Comparison of ENCODE assay signal across 8 cellular contexts in the genomic region with DNA sequence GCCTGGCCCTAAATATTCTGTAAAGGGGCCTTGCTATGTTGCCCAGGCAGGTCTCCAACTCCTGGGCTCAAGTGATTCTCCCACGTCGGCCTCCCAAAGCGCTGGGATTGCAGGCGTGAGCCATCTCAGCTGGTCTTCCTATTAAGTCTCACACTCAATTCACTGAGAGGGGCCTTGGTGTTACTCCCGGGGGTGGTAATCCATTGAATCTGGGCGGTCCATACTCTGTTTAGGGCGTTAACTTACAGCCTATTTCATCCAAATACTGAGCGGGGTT. TPM values are rescaled to one million over a fixed set of nuclear protein-coding genes. Genes with fewer than 3 reads are reported as not detected.
A peak's percentile ranks its signal among the peaks of the same experiment; 100 is the strongest.
DNase-seq lines count a peak whose midpoint lies in the region; ATAC-seq and TF ChIP-seq lines count a peak whose summit lies in the region.

No MANE protein-coding gene starts in this region.

- H3K4me1 Mint-ChIP-seq in T-helper 1 cell treated with Interleukin-12 subunit alpha and Interleukin-12 subunit beta and Interleukin-4 antibody, amounts not matched to agents 30 μg/mL and 1 μg/mL, for 36 hours (ENCODE audit: low read depth) = peaks cover 29% of the 10 kb centered on the region

- peak overlapping the region; percentile 96 for H3K4me3 Mint-ChIP-seq in T-helper 1 cell treated with Interleukin-12 subunit alpha and Interleukin-12 subunit beta and Interleukin-4 antibody, amounts not matched to agents 30 μg/mL and 1 μg/mL, for 36 hours

- H3K9me3 ChIP-seq in ascending aorta (no peaks in the 10 kb centered on the region), thoracic aorta (no peaks in the 10 kb centered on the region)

- no peaks in the 10 kb centered on the region for H3K27me3 Mint-ChIP-seq in T-helper 1 cell treated with Interleukin-12 subunit alpha and Interleukin-12 subunit beta and Interleukin-4 antibody, amounts not matched to agents 30 μg/mL and 1 μg/mL, for 36 hours (ENCODE audit: low read depth)

- TF ChIP-seq CTCF in ascending aorta (IDR thresholded peaks at IDR 0.05) = no peak
- TF ChIP-seq CTCF in thoracic aorta (IDR thresholded peaks at IDR 0.05) = no peak

- H3K27ac Mint-ChIP-seq in T-helper 1 cell treated with Interleukin-12 subunit alpha and Interleukin-12 subunit beta and Interleukin-4 antibody, amounts not matched to agents 30 μg/mL and 1 μg/mL, for 36 hours = peak overlapping the region; percentile 98

- H3K36me3 Mint-ChIP-seq in T-helper 1 cell treated with Interleukin-12 subunit alpha and Interleukin-12 subunit beta and Interleukin-4 antibody, amounts not matched to agents 30 μg/mL and 1 μg/mL, for 36 hours (ENCODE audit: low read depth) = peaks cover 37% of the 10 kb centered on the region

- intact Hi-C loops in ascending aorta (cut with DNase I) = no loop called here

- H3K4me3 ChIP-seq in ascending aorta (peak overlapping the region; percentile 91 to 98), thoracic aorta (peak overlapping the region; percentile 94)

- no peak for ATAC-seq in thoracic aorta (ENCODE audit: insufficient number of reproducible peaks, low FRiP score, low read depth)
- ATAC-seq in GM19351 (IDR thresholded peaks at IDR 0.05; ENCODE audit: unreplicated experiment) = no peak
- ATAC-seq in HG03439 (IDR thresholded peaks at IDR 0.05; ENCODE audit: unreplicated experiment) = no peak
- no peak for ATAC-seq in GM21360 (IDR thresholded peaks at IDR 0.05; ENCODE audit: unreplicated experiment)

- H3K27me3 ChIP-seq in ascending aorta (no peaks in the 10 kb centered on the region), layer of hippocampus (ENCODE audit: control insufficient read depth, insufficient read depth, low read length) (no peaks in the 10 kb centered on the region), thoracic aorta (replicated peaks; ENCODE audit: insufficient read depth) (no peaks in the 10 kb centered on the region)

- H3K27ac ChIP-seq in ascending aorta (peak overlapping the region; percentile 88 to 98), layer of hippocampus (ENCODE audit: low read depth, low read length) (peak overlapping the region; percentile 98), thoracic aorta (peak overlapping the region; percentile 92 to 96)

- H3K36me3 ChIP-seq in ascending aorta (peaks cover 35 to 48% of the 10 kb centered on the region in 2 donors), thoracic aorta (peaks cover 37% of the 10 kb centered on the region)

- H3K9me3 Mint-ChIP-seq in T-helper 1 cell treated with Interleukin-12 subunit alpha and Interleukin-12 subunit beta and Interleukin-4 antibody, amounts not matched to agents 30 μg/mL and 1 μg/mL, for 36 hours = no peaks in the 10 kb centered on the region

- H3K4me1 ChIP-seq in ascending aorta (peaks cover 13 to 33% of the 10 kb centered on the region in 2 donors), thoracic aorta (ENCODE audit: control insufficient read depth in 1 of 2, low read depth in 2 of 2) (peaks cover 17 to 47% of the 10 kb centered on the region in 2 donors)

- no peak for DNase-seq in T-helper 1 cell
- no peak for DNase-seq in ascending aorta (ENCODE audit: low spot score in 2 of 2)
- DNase-seq in thoracic aorta (ENCODE audit: low spot score) = no peak

RNA-seq across cellular contexts. Expression of a gene that starts 0.7 kb away (rescaled TPM):
- 89.2 TPM for total RNA-seq in ascending aorta
- total RNA-seq in thoracic aorta = 100 to 1,000 TPM; 109 TPM

RNA-seq across cellular contexts. Expression of a gene that starts 7.1 kb away (rescaled TPM):
- total RNA-seq in ascending aorta (221 TPM), thoracic aorta (100 to 1,000 TPM in 1 of 2 donors, 10 to 100 TPM in 1; 71.9 to 103 TPM)

RNA-seq across cellular contexts. Expression of a gene that starts 15.3 kb away (rescaled TPM):
- total RNA-seq in ascending aorta (0.53 TPM), thoracic aorta (1 to 10 TPM; 2.7 to 4.1 TPM)

RNA-seq across cellular contexts. Expression of a gene that starts 21.4 kb away (rescaled TPM):
- 7.8 TPM for total RNA-seq in ascending aorta
- 1 to 10 TPM; 3.7 to 5.1 TPM for total RNA-seq in thoracic aorta

RNA-seq across cellular contexts. Expression of a gene that starts 21.7 kb away (rescaled TPM):
- total RNA-seq in ascending aorta = 19.4 TPM
- total RNA-seq in thoracic aorta = 10 to 100 TPM; 20.0 to 25.2 TPM
